1 cellular context compared by ENCODE assay signal in the genomic region with DNA sequence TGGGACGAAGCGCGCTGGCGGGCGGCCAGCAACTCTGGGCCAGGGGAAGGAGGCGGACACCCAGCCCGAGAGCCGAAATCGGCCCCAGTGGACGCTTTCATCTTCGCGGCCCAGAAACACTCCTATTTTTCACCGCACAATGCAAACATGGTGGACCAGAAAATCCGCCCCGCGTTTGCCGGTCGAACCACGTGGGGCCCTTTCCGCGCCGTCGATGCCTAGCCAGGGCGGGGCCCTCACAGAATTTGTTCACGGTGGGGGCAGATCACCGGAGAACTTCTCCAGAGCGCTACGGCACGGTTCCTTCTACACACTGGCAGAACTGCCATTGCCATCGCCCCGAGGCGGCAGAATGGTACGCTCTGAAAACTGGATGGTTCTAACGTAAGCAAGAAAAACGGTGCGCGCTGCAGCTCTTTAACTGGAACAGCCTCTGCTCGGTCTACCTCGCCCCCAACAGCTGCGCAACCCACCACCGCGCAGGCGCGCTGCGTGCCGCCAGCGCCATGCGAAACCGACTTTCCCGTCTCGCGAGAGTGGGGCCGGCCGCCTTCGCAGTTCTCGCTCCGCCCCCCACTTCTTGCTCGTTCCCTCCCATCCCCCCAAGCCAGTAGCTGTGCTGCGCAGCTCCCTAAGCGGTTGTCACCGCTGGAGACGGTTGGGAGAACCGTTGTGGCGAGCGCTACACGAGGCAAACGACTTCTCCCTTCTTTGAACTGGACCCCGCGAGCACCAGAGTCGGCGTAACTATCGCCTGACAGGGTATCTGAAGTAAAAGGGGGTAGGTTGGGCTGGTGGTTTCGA.
TF ChIP-seq lines count a peak whose summit lies in the region.

A gene with protein sequence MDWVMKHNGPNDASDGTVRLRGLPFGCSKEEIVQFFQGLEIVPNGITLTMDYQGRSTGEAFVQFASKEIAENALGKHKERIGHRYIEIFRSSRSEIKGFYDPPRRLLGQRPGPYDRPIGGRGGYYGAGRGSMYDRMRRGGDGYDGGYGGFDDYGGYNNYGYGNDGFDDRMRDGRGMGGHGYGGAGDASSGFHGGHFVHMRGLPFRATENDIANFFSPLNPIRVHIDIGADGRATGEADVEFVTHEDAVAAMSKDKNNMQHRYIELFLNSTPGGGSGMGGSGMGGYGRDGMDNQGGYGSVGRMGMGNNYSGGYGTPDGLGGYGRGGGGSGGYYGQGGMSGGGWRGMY (plus strand): TSS at position 610 of the 804 bp plus-strand sequence. CDS start 5,158 bp downstream, outside the sequence.

TF ChIP-seq in HEK293, 187 proteins besides CTCF, POLR2A, EP300 and RAD21 (continued from another document and continues in another):
- TF ChIP-seq, protein P1, sequence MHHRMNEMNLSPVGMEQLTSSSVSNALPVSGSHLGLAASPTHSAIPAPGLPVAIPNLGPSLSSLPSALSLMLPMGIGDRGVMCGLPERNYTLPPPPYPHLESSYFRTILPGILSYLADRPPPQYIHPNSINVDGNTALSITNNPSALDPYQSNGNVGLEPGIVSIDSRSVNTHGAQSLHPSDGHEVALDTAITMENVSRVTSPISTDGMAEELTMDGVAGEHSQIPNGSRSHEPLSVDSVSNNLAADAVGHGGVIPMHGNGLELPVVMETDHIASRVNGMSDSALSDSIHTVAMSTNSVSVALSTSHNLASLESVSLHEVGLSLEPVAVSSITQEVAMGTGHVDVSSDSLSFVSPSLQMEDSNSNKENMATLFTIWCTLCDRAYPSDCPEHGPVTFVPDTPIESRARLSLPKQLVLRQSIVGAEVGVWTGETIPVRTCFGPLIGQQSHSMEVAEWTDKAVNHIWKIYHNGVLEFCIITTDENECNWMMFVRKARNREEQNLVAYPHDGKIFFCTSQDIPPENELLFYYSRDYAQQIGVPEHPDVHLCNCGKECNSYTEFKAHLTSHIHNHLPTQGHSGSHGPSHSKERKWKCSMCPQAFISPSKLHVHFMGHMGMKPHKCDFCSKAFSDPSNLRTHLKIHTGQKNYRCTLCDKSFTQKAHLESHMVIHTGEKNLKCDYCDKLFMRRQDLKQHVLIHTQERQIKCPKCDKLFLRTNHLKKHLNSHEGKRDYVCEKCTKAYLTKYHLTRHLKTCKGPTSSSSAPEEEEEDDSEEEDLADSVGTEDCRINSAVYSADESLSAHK (tag by site-specific recombination; IDR thresholded peaks at IDR 0.05) = no peak; the same call in 1 of the 2 replicates
- TF ChIP-seq ZNF302 (tag by site-specific recombination; IDR thresholded peaks at IDR 0.05; ENCODE audit: low read depth) (no peak), SP7 (tag by site-specific recombination; IDR thresholded peaks at IDR 0.05) (peak; percentile 83), TSHZ1 (tag by site-specific recombination; IDR thresholded peaks at IDR 0.05; ENCODE audit: borderline replicate concordance) (no peak), ZNF416 (tag by site-specific recombination; IDR thresholded peaks at IDR 0.05) (no peak), ZNF404 (tag by site-specific recombination; IDR thresholded peaks at IDR 0.05) (no peak), ZNF2 (tag by site-specific recombination; IDR thresholded peaks at IDR 0.05) (peak; percentile 78; the same call in 1 of the 2 replicates), ZNF645 (tag by site-specific recombination; IDR thresholded peaks at IDR 0.05) (no peak), ZNF266 (tag by site-specific recombination; IDR thresholded peaks at IDR 0.05; ENCODE audit: low read depth) (no peak), ZNF473 (tag by site-specific recombination; IDR thresholded peaks at IDR 0.05) (no peak), ZNF521 (tag by site-specific recombination; IDR thresholded peaks at IDR 0.05) (no peak), ZNF791 (tag by site-specific recombination; IDR thresholded peaks at IDR 0.05) (no peak), HOXD13 (CRISPR knock-in tag; IDR thresholded peaks at IDR 0.05; ENCODE audit: borderline replicate concordance) (no peak), ZBTB44 (tag by site-specific recombination; IDR thresholded peaks at IDR 0.05) (no peak), SCRT2 (tag by site-specific recombination; IDR thresholded peaks at IDR 0.05) (no peak), ZNF785 (tag by site-specific recombination; IDR thresholded peaks at IDR 0.05) (no peak), BCL11B (tag by site-specific recombination; IDR thresholded peaks at IDR 0.05; ENCODE audit: low read depth) (no peak), ZNF24 (tag by site-specific recombination; IDR thresholded peaks at IDR 0.05) (peak; percentile 71), ZSCAN23 (tag by site-specific recombination; IDR thresholded peaks at IDR 0.05) (no peak; the same call in 1 of the 2 replicates), ZNF133 (tag by site-specific recombination; IDR thresholded peaks at IDR 0.05) (no peak), ZNF513 (tag by site-specific recombination; IDR thresholded peaks at IDR 0.05) (no peak), ZNF202 (tag by site-specific recombination; IDR thresholded peaks at IDR 0.05; ENCODE audit: borderline replicate concordance) (no peak), MEIS1 (CRISPR knock-in tag; IDR thresholded peaks at IDR 0.05; ENCODE audit: borderline replicate concordance) (no peak), ZNF211 (tag by site-specific recombination; IDR thresholded peaks at IDR 0.05; ENCODE audit: low read depth) (no peak), ZNF571 (tag by site-specific recombination; IDR thresholded peaks at IDR 0.05) (no peak), ZFP3 (tag by site-specific recombination; IDR thresholded peaks at IDR 0.05; ENCODE audit: low read depth) (no peak), ZNF449 (tag by site-specific recombination; IDR thresholded peaks at IDR 0.05) (0 out of 2 replicates have a peak, but pooled peaks have one; percentile 13)
- TF ChIP-seq, protein P2, sequence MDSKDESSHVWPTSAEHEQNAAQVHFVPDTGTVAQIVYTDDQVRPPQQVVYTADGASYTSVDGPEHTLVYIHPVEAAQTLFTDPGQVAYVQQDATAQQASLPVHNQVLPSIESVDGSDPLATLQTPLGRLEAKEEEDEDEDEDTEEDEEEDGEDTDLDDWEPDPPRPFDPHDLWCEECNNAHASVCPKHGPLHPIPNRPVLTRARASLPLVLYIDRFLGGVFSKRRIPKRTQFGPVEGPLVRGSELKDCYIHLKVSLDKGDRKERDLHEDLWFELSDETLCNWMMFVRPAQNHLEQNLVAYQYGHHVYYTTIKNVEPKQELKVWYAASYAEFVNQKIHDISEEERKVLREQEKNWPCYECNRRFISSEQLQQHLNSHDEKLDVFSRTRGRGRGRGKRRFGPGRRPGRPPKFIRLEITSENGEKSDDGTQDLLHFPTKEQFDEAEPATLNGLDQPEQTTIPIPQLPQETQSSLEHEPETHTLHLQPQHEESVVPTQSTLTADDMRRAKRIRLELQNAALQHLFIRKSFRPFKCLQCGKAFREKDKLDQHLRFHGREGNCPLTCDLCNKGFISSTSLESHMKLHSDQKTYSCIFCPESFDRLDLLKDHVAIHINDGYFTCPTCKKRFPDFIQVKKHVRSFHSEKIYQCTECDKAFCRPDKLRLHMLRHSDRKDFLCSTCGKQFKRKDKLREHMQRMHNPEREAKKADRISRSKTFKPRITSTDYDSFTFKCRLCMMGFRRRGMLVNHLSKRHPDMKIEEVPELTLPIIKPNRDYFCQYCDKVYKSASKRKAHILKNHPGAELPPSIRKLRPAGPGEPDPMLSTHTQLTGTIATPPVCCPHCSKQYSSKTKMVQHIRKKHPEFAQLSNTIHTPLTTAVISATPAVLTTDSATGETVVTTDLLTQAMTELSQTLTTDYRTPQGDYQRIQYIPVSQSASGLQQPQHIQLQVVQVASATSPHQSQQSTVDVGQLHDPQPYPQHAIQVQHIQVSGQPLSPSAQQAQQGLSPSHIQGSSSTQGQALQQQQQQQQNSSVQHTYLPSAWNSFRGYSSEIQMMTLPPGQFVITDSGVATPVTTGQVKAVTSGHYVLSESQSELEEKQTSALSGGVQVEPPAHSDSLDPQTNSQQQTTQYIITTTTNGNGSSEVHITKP (tag by site-specific recombination; IDR thresholded peaks at IDR 0.05) = peak; percentile 99
- TF ChIP-seq, protein P3, sequence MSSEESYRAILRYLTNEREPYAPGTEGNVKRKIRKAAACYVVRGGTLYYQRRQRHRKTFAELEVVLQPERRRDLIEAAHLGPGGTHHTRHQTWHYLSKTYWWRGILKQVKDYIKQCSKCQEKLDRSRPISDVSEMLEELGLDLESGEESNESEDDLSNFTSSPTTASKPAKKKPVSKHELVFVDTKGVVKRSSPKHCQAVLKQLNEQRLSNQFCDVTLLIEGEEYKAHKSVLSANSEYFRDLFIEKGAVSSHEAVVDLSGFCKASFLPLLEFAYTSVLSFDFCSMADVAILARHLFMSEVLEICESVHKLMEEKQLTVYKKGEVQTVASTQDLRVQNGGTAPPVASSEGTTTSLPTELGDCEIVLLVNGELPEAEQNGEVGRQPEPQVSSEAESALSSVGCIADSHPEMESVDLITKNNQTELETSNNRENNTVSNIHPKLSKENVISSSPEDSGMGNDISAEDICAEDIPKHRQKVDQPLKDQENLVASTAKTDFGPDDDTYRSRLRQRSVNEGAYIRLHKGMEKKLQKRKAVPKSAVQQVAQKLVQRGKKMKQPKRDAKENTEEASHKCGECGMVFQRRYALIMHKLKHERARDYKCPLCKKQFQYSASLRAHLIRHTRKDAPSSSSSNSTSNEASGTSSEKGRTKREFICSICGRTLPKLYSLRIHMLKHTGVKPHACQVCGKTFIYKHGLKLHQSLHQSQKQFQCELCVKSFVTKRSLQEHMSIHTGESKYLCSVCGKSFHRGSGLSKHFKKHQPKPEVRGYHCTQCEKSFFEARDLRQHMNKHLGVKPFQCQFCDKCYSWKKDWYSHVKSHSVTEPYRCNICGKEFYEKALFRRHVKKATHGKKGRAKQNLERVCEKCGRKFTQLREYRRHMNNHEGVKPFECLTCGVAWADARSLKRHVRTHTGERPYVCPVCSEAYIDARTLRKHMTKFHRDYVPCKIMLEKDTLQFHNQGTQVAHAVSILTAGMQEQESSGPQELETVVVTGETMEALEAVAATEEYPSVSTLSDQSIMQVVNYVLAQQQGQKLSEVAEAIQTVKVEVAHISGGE (tag by site-specific recombination; conservative IDR thresholded peaks at IDR 0.05; ENCODE audit: low read depth) = 0 out of 2 replicates have a peak, but pooled peaks have one; percentile 22
